Comparison of ENCODE assay signal across 1 cellular context in genomic region chr1:153953859-153954365, GRCh38.
TF ChIP-seq lines count a peak whose summit lies in the region.

No MANE protein-coding gene starts in this region.

TF ChIP-seq in SK-N-SH, 30 proteins besides CTCF, POLR2A, EP300 and RAD21:
- TF ChIP-seq POLR2AphosphoS5 (IDR thresholded peaks at IDR 0.05; ENCODE audit: low read depth, low read length), result no peak
